ENCODE assay signal across 8 cellular contexts in the genomic region with DNA sequence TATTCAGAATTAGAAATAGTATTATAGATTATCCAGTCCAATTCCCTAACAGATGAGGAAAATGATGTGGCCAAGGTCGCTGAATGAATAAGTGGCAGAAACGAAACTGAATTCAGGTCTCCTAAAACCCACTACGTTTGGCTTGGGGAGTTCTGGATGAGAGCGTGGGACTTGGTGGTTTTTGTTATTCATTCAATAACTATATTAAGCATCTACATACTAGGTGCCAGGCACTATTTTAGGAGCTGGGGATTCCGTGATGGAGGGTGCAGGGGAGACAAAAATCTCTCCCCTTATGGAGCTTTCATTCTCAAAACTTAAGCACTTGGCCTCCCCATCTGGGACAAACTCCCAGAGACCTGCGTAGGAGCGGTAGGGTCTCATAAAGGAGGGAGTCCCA. TPM values are rescaled to one million over a fixed set of nuclear protein-coding genes. Genes with fewer than 3 reads are reported as not detected.
DNase-seq lines count a peak whose midpoint lies in the region; ATAC-seq and TF ChIP-seq lines count a peak whose summit lies in the region.

No MANE protein-coding gene starts in this region.

- peaks cover 73% of the 10 kb centered on the region for H3K27me3 ChIP-seq in MG63
- no peaks in the 10 kb centered on the region for H3K27me3 ChIP-seq in endocrine pancreas (ENCODE audit: control insufficient read depth, insufficient read depth, low read length)
- H3K27me3 ChIP-seq in ovary: no peaks in the 10 kb centered on the region

- intact Hi-C loops in Calu3 (cut with micrococcal nuclease; ENCODE audit: unreplicated experiment): loop anchor here (10.0 kb wide), 1 partner anchor 432 kb away; no protein-coding TSS in a partner anchor
- intact Hi-C loops in ovary (cut with DNase I): loop anchor here in 2 of 4 donors (10.0 kb wide), 3 partner anchors 162 to 442 kb away; no protein-coding TSS in a partner anchor

- CTCF ChIA-PET in Calu3 (lab: Charles Lee): interaction anchor here (0.5 kb wide), 1 partner anchor 8 kb away, joined by 6 read pairs; no protein-coding TSS in a partner anchor

- H3K9me3 ChIP-seq in MG63 (no peaks in the 10 kb centered on the region), endocrine pancreas (ENCODE audit: control insufficient read depth, low read length) (no peaks in the 10 kb centered on the region), ovary (no peaks in the 10 kb centered on the region)

- H3K4me3 Mint-ChIP-seq in Calu3 (ENCODE audit: low read depth, unreplicated experiment): peak overlapping the region; percentile 84

- TF ChIP-seq CTCF in Calu3 (IDR thresholded peaks at IDR 0.05; ENCODE audit: unreplicated experiment) (no peak), ovary (IDR thresholded peaks at IDR 0.05) (no peak)

- no peak for TF ChIP-seq EP300 in ovary (IDR thresholded peaks at IDR 0.05)

- no peak overlapping the region for H3K27ac Mint-ChIP-seq in Calu3 (ENCODE audit: unreplicated experiment)

- H3K4me1 ChIP-seq in endocrine pancreas (ENCODE audit: control insufficient read depth, insufficient read depth, low read length) (no peaks in the 10 kb centered on the region), ovary (ENCODE audit: insufficient read depth) (peaks cover 8% of the 10 kb centered on the region)

- ATAC-seq in GM19467 (IDR thresholded peaks at IDR 0.05; ENCODE audit: unreplicated experiment): no peak

- no peaks in the 10 kb centered on the region for H3K36me3 ChIP-seq in MG63
- no peaks in the 10 kb centered on the region for H3K36me3 ChIP-seq in endocrine pancreas (ENCODE audit: control insufficient read depth, insufficient read depth, low read length)
- H3K36me3 ChIP-seq in ovary: no peaks in the 10 kb centered on the region

- peaks cover 76% of the 10 kb centered on the region for H3K27me3 Mint-ChIP-seq in Calu3 (ENCODE audit: unreplicated experiment)

- no peak overlapping the region for H3K27ac ChIP-seq in ovary

- no peaks in the 10 kb centered on the region for H3K9me3 Mint-ChIP-seq in Calu3 (ENCODE audit: low read depth, unreplicated experiment)

- no TSS peak for BruUV-seq in Calu3 (replicated peaks; lab: Mats Ljungman, UMichigan)

- H3K4me1 Mint-ChIP-seq in Calu3 (ENCODE audit: low read depth, unreplicated experiment): peaks cover 10% of the 10 kb centered on the region

- H3K4me3 ChIP-seq in MG63 (peak overlapping the region; percentile 34), endocrine pancreas (ENCODE audit: control insufficient read depth, insufficient read depth, low read length) (peak overlapping the region; percentile 78), ovary (peak overlapping the region; percentile 62)

- no peak for TF ChIP-seq POLR2A in ovary (IDR thresholded peaks at IDR 0.05)
- TF ChIP-seq POLR2A in erythroblast (IDR thresholded peaks at IDR 0.05; ENCODE audit: low read length): no peak

- 2 to 4% (median 3%) methylated on average over 7 of the region's 7 CpGs for WGBS in ovary, 3 donors

- no peak for DNase-seq in Calu3
- no peak for DNase-seq in MG63
- no peak for DNase-seq in ovary
- no peak for DNase-seq in stimulated activated naive CD4-positive, alpha-beta T cell (lab: John Stamatoyannopoulos, UW)
- no peak for DNase-seq in SHP77 treated with DMSO at 0.1 percent for 48 hours (lab: John Stamatoyannopoulos, UW)
- DNase-seq in erythroblast (lab: John Stamatoyannopoulos, UW): no peak

- H3K9ac ChIP-seq in endocrine pancreas (ENCODE audit: control insufficient read depth, insufficient read depth, low read length): peak overlapping the region; percentile 60

- peaks cover 17% of the 10 kb centered on the region for H3K36me3 Mint-ChIP-seq in Calu3 (ENCODE audit: insufficient read depth, unreplicated experiment)

RNA-seq across cellular contexts. Expression of gene CCDC184, which starts 0.8 kb away (rescaled TPM):
- 0.45 and 0.51 TPM in 2 replicates for total RNA-seq in Calu3 (2022)
- total RNA-seq in MG63 (2014; rRNA removed; shearing (Covaris generic); ENCODE audit: low replicate concordance): not detected in 2 replicates
- total RNA-seq in ovary: 10 to 100 TPM in 1 of 7 donors, 1 to 10 TPM in 6; 3.9 to 16.6 (median 6.0) TPM
- polyA plus RNA-seq in ovary: 1 to 10 TPM; 3.4 to 6.9 TPM

RNA-seq across cellular contexts. Expression of gene OR10AD1, which starts 20.4 kb away (rescaled TPM):
- total RNA-seq in Calu3 (2022) (not detected in 2 replicates), ovary (not detected)
- not detected in 2 replicates for total RNA-seq in MG63 (2014; rRNA removed; shearing (Covaris generic); ENCODE audit: low replicate concordance)
- polyA plus RNA-seq in ovary: not detected

RNA-seq across cellular contexts. Expression of gene ASB8, which starts 25.3 kb away (rescaled TPM):
- 19.2 and 20.4 TPM in 2 replicates for total RNA-seq in Calu3 (2022)
- 31.3 and 79.9 TPM in 2 replicates for total RNA-seq in MG63 (2014; rRNA removed; shearing (Covaris generic); ENCODE audit: low replicate concordance)
- total RNA-seq in ovary: 10 to 100 TPM; 18.8 to 41.4 (median 29.4) TPM
- polyA plus RNA-seq in ovary: 10 to 100 TPM; 18.8 to 51.6 TPM
